Comparison of ENCODE assay signal across 9 cellular contexts in genomic region chr20:47316776-47317126, GRCh38. TPM values are rescaled to one million over a fixed set of nuclear protein-coding genes. Genes with fewer than 3 reads are reported as not detected.
A peak's percentile ranks its signal among the peaks of the same experiment; 100 is the strongest.
DNase-seq lines count a peak whose midpoint lies in the region; ATAC-seq lines count a peak whose summit lies in the region.
"Had no signal": no experiment of that assay in that cellular context is flagged by ENCODE, and none has a peak within 500 bp of the region (broad histone marks: within the 10 kb centered on the region; RNA-seq: fewer than 3 reads in every experiment).

No MANE protein-coding gene starts in this region.

- H3K27ac ChIP-seq in right cardiac atrium (ENCODE audit: low read length) (peak overlapping the region; percentile 100), rectal smooth muscle tissue (ENCODE audit: low read depth, low read length) (peak overlapping the region; percentile 94)

- no peaks in the 10 kb centered on the region for H3K9me3 Mint-ChIP-seq in activated CD4-positive, alpha-beta memory T cell treated with anti-CD3 and anti-CD28 coated beads, Interleukin-2, amount 10 ng/mL, durations not matched to agents 7 days and 5 days

- H3K27me3 ChIP-seq in right cardiac atrium (ENCODE audit: control insufficient read depth, insufficient read depth) (no peaks in the 10 kb centered on the region), rectal smooth muscle tissue (ENCODE audit: control insufficient read depth, insufficient read depth, low read length) (no peaks in the 10 kb centered on the region)

- intact Hi-C loops in right cardiac atrium (cut with DNase I), result loop anchor here in 1 of 4 donors (5.0 kb wide), 1 partner anchor 41 kb away; the partner anchor contains the start of gene ZMYND8

- no peaks in the 10 kb centered on the region for H3K27me3 Mint-ChIP-seq in activated CD4-positive, alpha-beta memory T cell treated with anti-CD3 and anti-CD28 coated beads, Interleukin-2, amount 10 ng/mL, durations not matched to agents 7 days and 5 days

- no peak overlapping the region for H3K4me3 ChIP-seq in right cardiac atrium (ENCODE audit: low read length)
- H3K4me3 ChIP-seq in rectal smooth muscle tissue (ENCODE audit: low read length), result peak overlapping the region; percentile 39

- H3K4me1 Mint-ChIP-seq in activated CD4-positive, alpha-beta memory T cell treated with anti-CD3 and anti-CD28 coated beads, Interleukin-2, amount 10 ng/mL, durations not matched to agents 7 days and 5 days, result peaks cover 63% of the 10 kb centered on the region

- peaks cover 60% of the 10 kb centered on the region for H3K4me1 ChIP-seq in ES-I3 (ENCODE audit: insufficient read depth, low read length)
- peaks cover 52% of the 10 kb centered on the region for H3K4me1 ChIP-seq in right cardiac atrium (ENCODE audit: control insufficient read depth, insufficient read depth, low read length)
- peaks cover 49% of the 10 kb centered on the region for H3K4me1 ChIP-seq in rectal smooth muscle tissue (ENCODE audit: control insufficient read depth, insufficient read depth, low read length)

- DNase-seq in activated CD4-positive, alpha-beta memory T cell treated with anti-CD3 and anti-CD28 coated beads, Interleukin-2, amount 10 ng/mL, durations not matched to agents 7 days and 5 days, result no peak
- no peak for DNase-seq in right cardiac atrium
- DNase-seq in effector CD8-positive, alpha-beta T cell (lab: John Stamatoyannopoulos, UW), result no peak
- no peak for DNase-seq in NAMALWA (ENCODE audit: low spot score)
- DNase-seq in NCI-H526 (lab: John Stamatoyannopoulos, UW), result no peak
- no peak for DNase-seq in stimulated activated CD4-positive, alpha-beta T cell treated with anti-CD3 and anti-CD28 coated beads, Interleukin-4, amount 100 ng/mL, for 24 hours
- DNase-seq: NCI-H187 treated with DMSO at 0.1 percent for 48 hours had no signal

- ATAC-seq in right cardiac atrium, result no peak

- peaks cover 23% of the 10 kb centered on the region for H3K36me3 Mint-ChIP-seq in activated CD4-positive, alpha-beta memory T cell treated with anti-CD3 and anti-CD28 coated beads, Interleukin-2, amount 10 ng/mL, durations not matched to agents 7 days and 5 days (ENCODE audit: low read depth)

- CTCF ChIA-PET in activated CD4-positive, alpha-beta memory T cell treated with anti-CD3 and anti-CD28 coated beads, Interleukin-2, amount 10 ng/mL, durations not matched to agents 7 days and 5 days (lab: Charles Lee), result interaction anchor here (1.0 to 2.4 kb wide), 5 partner anchors 9 to 67 kb away, joined by 3 to 14 read pairs (median 3); no protein-coding TSS in a partner anchor

- H3K9ac ChIP-seq in ES-I3 (ENCODE audit: low read depth, low read length) (peak overlapping the region; percentile 0; the same call in 1 of the 2 replicates), rectal smooth muscle tissue (ENCODE audit: low read length) (peak overlapping the region; percentile 16)

- H3K27ac Mint-ChIP-seq in activated CD4-positive, alpha-beta memory T cell treated with anti-CD3 and anti-CD28 coated beads, Interleukin-2, amount 10 ng/mL, durations not matched to agents 7 days and 5 days, result peak overlapping the region; percentile 56

- WGBS in right cardiac atrium, result 86% methylated on average over 3 of the region's 3 CpGs

- no peaks in the 10 kb centered on the region for H3K36me3 ChIP-seq in ES-I3 (ENCODE audit: insufficient read depth, low read length)
- H3K36me3 ChIP-seq in rectal smooth muscle tissue (ENCODE audit: control insufficient read depth, insufficient read depth, low read length), result no peaks in the 10 kb centered on the region

- no peak overlapping the region for H3K4me3 Mint-ChIP-seq in activated CD4-positive, alpha-beta memory T cell treated with anti-CD3 and anti-CD28 coated beads, Interleukin-2, amount 10 ng/mL, durations not matched to agents 7 days and 5 days

- no peaks in the 10 kb centered on the region for H3K9me3 ChIP-seq in ES-I3 (ENCODE audit: control insufficient read depth, insufficient read depth, low read length)
- no peaks in the 10 kb centered on the region for H3K9me3 ChIP-seq in right cardiac atrium (ENCODE audit: control insufficient read depth, low read length)

- POLR2A ChIA-PET in activated CD4-positive, alpha-beta memory T cell treated with anti-CD3 and anti-CD28 coated beads, Interleukin-2, amount 10 ng/mL, durations not matched to agents 7 days and 5 days (lab: Charles Lee), result interaction anchor here (0.7 to 2.6 kb wide), 10 partner anchors 9 to 186 kb away, joined by 3 to 12 read pairs (median 3); partner anchors contain the start of gene ZMYND8

RNA-seq across cellular contexts. Expression of gene ZMYND8, which starts 39.7 kb away (rescaled TPM):
- 10 to 100 TPM; 37.8 to 44.2 TPM for total RNA-seq in activated CD4-positive, alpha-beta memory T cell treated with anti-CD3 and anti-CD28 coated beads, Interleukin-2, amount 10 ng/mL, durations not matched to agents 7 days and 5 days
- total RNA-seq in right cardiac atrium, result 10 to 100 TPM; 20.4 to 35.7 (median 31.4) TPM
- 10.0 TPM for polyA plus RNA-seq in right cardiac atrium
